In genomic region chr18:28110924-28111323, GRCh38 we compare ENCODE assay signal across 2 cellular contexts.
TF ChIP-seq lines count a peak whose summit lies in the region.

No MANE protein-coding gene starts in this region.

TF ChIP-seq in SK-N-SH, 30 proteins besides CTCF, POLR2A, EP300 and RAD21:
- TF ChIP-seq MAX (IDR thresholded peaks at IDR 0.05; ENCODE audit: low read depth) (no peak), EZH2phosphoT487 (IDR thresholded peaks at IDR 0.05; ENCODE audit: borderline replicate concordance, low read depth) (no peak), FOSL2 (IDR thresholded peaks at IDR 0.05; ENCODE audit: borderline replicate concordance, low read depth) (no peak), GABPA (IDR thresholded peaks at IDR 0.05; ENCODE audit: low read depth) (no peak), YY1 (IDR thresholded peaks at IDR 0.05; ENCODE audit: low read depth) (no peak), RFX5 (IDR thresholded peaks at IDR 0.05; ENCODE audit: low read length) (no peak), RXRA (IDR thresholded peaks at IDR 0.05; ENCODE audit: borderline replicate concordance, low read depth) (no peak), USF1 (IDR thresholded peaks at IDR 0.05; ENCODE audit: borderline replicate concordance, low read depth) (no peak), REST (IDR thresholded peaks at IDR 0.05; ENCODE audit: low read depth, low read length) (no peak), ZBTB33 (IDR thresholded peaks at IDR 0.05; ENCODE audit: borderline replicate concordance, low read depth) (no peak), USF2 (IDR thresholded peaks at IDR 0.05; ENCODE audit: borderline replicate concordance, low read depth, low read length) (no peak), NRF1 (IDR thresholded peaks at IDR 0.05; ENCODE audit: low read depth, low read length) (no peak), PBX3 (IDR thresholded peaks at IDR 0.05) (no peak), FOXM1 (IDR thresholded peaks at IDR 0.05; ENCODE audit: low read depth) (no peak), MXI1 (IDR thresholded peaks at IDR 0.05; ENCODE audit: low read depth, low read length) (no peak)
TF ChIP-seq in SK-N-SH: peak in this region for 0.

TF ChIP-seq in SK-N-SH treated with all-trans-retinoic acid at 6 μM for 48 hours, 23 proteins besides CTCF, POLR2A, EP300 and RAD21:
- TF ChIP-seq ZNF8 (CRISPR knock-in tag; IDR thresholded peaks at IDR 0.05) (no peak), BACH2 (CRISPR knock-in tag; IDR thresholded peaks at IDR 0.05; ENCODE audit: borderline replicate concordance) (no peak), CSRNP3 (CRISPR knock-in tag; IDR thresholded peaks at IDR 0.05) (no peak), ZC3H10 (CRISPR knock-in tag; IDR thresholded peaks at IDR 0.05) (no peak), ZFP30 (CRISPR knock-in tag; IDR thresholded peaks at IDR 0.05) (no peak), GLIS3 (CRISPR knock-in tag; IDR thresholded peaks at IDR 0.05) (no peak), CSDC2 (CRISPR knock-in tag; IDR thresholded peaks at IDR 0.05) (no peak), SNAI2 (CRISPR knock-in tag; IDR thresholded peaks at IDR 0.05) (no peak), CREB5 (CRISPR knock-in tag; IDR thresholded peaks at IDR 0.05; ENCODE audit: low read depth) (no peak), OSR1 (CRISPR knock-in tag; IDR thresholded peaks at IDR 0.05) (no peak), ZNF565 (CRISPR knock-in tag; conservative IDR thresholded peaks at IDR 0.05; ENCODE audit: low read depth) (no peak), TOX (CRISPR knock-in tag; IDR thresholded peaks at IDR 0.05; ENCODE audit: borderline replicate concordance) (no peak)
TF ChIP-seq in SK-N-SH treated with all-trans-retinoic acid at 6 μM for 48 hours: peak in this region for 0.
